Comparison of ENCODE assay signal across 25 cellular contexts in the genomic region with DNA sequence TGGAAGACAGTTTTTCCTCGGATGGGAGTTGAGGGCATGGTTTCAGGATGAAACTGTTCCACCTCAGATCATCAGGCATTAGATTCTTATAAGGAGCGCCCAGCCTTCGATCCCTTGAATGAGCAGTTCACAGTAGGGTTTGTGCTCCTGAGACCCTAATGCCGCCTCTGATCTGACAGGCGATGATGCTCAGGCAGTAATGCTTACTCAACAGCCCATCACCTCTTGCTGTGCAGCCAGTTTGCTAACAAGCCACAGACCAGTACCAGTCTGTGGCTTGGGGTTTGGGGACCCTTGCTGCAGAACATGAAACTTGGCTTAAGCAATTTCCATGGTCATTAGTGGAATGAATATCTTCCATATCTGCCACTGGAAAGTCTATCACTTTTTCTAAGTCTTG.
"Had no signal": no experiment of that assay in that cellular context is flagged by ENCODE, and none has a peak within 500 bp of the region (broad histone marks: within the 10 kb centered on the region; RNA-seq: fewer than 3 reads in every experiment).

No MANE protein-coding gene starts in this region.

- DNase-seq: islet precursor cell; left ventricle myocardium inferior; mesenchymal stem cell; naive thymus-derived CD8-positive, alpha-beta T cell; nucleus accumbens; stimulated activated CD4-positive, alpha-beta T cell treated with anti-CD3 and anti-CD28 coated beads, Interleukin-12 subunit alpha, Interleukin-12 subunit beta, amount 100 ng/mL, for 4 hours; stimulated activated CD4-positive, alpha-beta T cell treated with anti-CD3 and anti-CD28 coated beads, Interleukin-15, amount 100 ng/mL, for 24 hours; stimulated activated CD4-positive, alpha-beta T cell treated with anti-CD3 and anti-CD28 coated beads, Interleukin-2, amount 100 ng/mL, for 24 hours; stimulated activated CD4-positive, alpha-beta T cell treated with anti-CD3 and anti-CD28 coated beads, Interleukin-4, amount 100 ng/mL, for 1 hour; stimulated activated naive B cell treated with anti-CD40 and anti-IgM and Interleukin-4, amounts not matched to agents 10 μg/mL and 1 μg/mL and 100 μg/mL, for 72 hours; stimulated activated naive CD8-positive, alpha-beta T cell treated with anti-CD3 and anti-CD28 coated beads, Interleukin-15, Interleukin-2, amounts not matched to agents 100 U/mL and 50 U/mL, for 24 hours; stomach; testis; thyroid gland; transverse colon; upper lobe of left lung had no signal

- H3K4me3 Mint-ChIP-seq: naive thymus-derived CD8-positive, alpha-beta T cell; nephron; neural crest cell; stimulated activated naive B cell treated with anti-CD40 and anti-IgM and Interleukin-4, amounts not matched to agents 10 μg/mL and 1 μg/mL and 100 μg/mL, for 72 hours had no signal

- H3K27ac ChIP-seq: hepatocyte, left ventricle myocardium inferior, parathyroid adenoma, right atrium auricular region, skin epidermis, stomach, testis, thyroid gland, transverse colon, upper lobe of left lung, vagina had no signal

- H3K4me3 ChIP-seq: hepatocyte, left ventricle myocardium inferior, right atrium auricular region, skin epidermis, stomach, testis, thyroid gland, transverse colon, upper lobe of left lung, vagina had no signal

- H3K9me3 Mint-ChIP-seq: naive thymus-derived CD8-positive, alpha-beta T cell; nephron; neural crest cell; stimulated activated naive B cell treated with anti-CD40 and anti-IgM and Interleukin-4, amounts not matched to agents 10 μg/mL and 1 μg/mL and 100 μg/mL, for 72 hours had no signal

- H3K27me3 Mint-ChIP-seq: naive thymus-derived CD8-positive, alpha-beta T cell; stimulated activated naive B cell treated with anti-CD40 and anti-IgM and Interleukin-4, amounts not matched to agents 10 μg/mL and 1 μg/mL and 100 μg/mL, for 72 hours had no signal

- H3K79me2 ChIP-seq: hepatocyte, parathyroid adenoma had no signal

- H3K9ac ChIP-seq: parathyroid adenoma had no signal

- H3K4me1 ChIP-seq: left ventricle myocardium inferior, parathyroid adenoma, right atrium auricular region, testis, thyroid gland, transverse colon, upper lobe of left lung, vagina had no signal

- H3K27me3 ChIP-seq: hepatocyte, right atrium auricular region, stomach, testis, thyroid gland, transverse colon, upper lobe of left lung, vagina had no signal

- H3K36me3 ChIP-seq: right atrium auricular region, thyroid gland, transverse colon, upper lobe of left lung, vagina had no signal

- H3K9me3 ChIP-seq: left ventricle myocardium inferior, right atrium auricular region, stomach, testis, thyroid gland, transverse colon, upper lobe of left lung, vagina had no signal

- H2AFZ ChIP-seq: hepatocyte, parathyroid adenoma had no signal

- H3K27ac Mint-ChIP-seq: nephron, progenitor cell of endocrine pancreas had no signal

- H3K4me1 Mint-ChIP-seq: nephron, neural crest cell had no signal

- ATAC-seq: naive thymus-derived CD8-positive, alpha-beta T cell; sciatic nerve; stimulated activated naive B cell treated with anti-CD40 and anti-IgM and Interleukin-4, amounts not matched to agents 10 μg/mL and 1 μg/mL and 100 μg/mL, for 72 hours; stimulated activated naive CD8-positive, alpha-beta T cell treated with anti-CD3 and anti-CD28 coated beads, Interleukin-15, Interleukin-2, amounts not matched to agents 100 U/mL and 50 U/mL, for 24 hours had no signal

- H3K4me2 ChIP-seq: hepatocyte had no signal
